ENCODE assay signal across 8 cellular contexts in the genomic region with DNA sequence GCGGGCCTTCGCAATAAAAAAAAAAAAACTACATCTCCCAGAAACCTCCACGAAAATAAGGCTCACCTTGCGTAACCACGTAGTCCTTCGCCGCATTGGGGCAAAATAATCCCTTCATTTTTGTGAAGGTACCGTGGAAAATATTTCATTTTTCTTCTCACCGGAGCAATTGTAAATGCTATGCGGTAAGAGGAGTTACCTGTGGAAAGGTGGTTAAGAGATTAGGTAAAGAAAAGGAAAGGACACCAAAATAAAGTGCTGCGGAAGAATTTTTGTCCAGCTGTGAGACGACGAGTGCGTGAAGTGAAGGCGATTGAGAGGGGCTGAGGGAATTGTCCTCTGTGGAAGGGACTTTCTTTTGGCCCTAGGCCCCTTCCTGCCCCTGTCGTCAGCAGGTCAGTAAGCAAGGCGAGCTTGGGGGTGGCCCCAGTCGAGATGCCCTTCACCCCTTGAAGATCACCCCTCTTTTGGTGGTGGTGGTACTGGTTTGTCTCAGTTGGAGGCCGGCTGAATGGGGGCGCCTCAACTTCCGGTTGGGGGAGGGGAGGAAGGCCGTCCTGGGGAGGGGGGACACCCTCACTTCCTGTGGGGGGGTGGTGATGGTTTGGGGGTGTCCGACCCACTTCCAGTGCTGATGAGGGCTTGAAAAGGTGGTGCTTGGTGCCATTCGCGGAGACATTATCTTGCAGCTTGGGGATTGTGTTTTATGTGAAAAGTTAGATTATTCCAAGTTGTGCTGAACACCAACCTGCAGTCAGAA.
A peak's percentile ranks its signal among the peaks of the same experiment; 100 is the strongest.
DNase-seq lines count a peak whose midpoint lies in the region; ATAC-seq and TF ChIP-seq lines count a peak whose summit lies in the region.

A gene (plus strand): TSS at position 279 of the 760 bp plus-strand sequence. CDS start 37,520 bp downstream, outside the sequence.

- ATAC-seq in HG02870 (IDR thresholded peaks at IDR 0.05; ENCODE audit: unreplicated experiment): peak; percentile 47

- TF ChIP-seq CTCF in GM13977 (IDR thresholded peaks at IDR 0.05; ENCODE audit: extremely low read depth, insufficient read depth, missing control alignments) (no peak), astrocyte of the cerebellum (IDR thresholded peaks at IDR 0.05; ENCODE audit: low read depth, low read length, missing control alignments) (no peak), retinal pigment epithelial cell (conservative IDR thresholded peaks at IDR 0.05; ENCODE audit: low read depth, low read length) (peak; percentile 0)

- in situ Hi-C loops in GM13977 (cut with MboI; ENCODE audit: low pct_unique_long_range_greater_than_20kb, low sequenced_read_pairs, unreplicated experiment) (no loop called here), astrocyte of the cerebellum (cut with HindIII; ENCODE audit: low sequenced_read_pairs) (loop anchor here (5.0 to 10.0 kb wide), 2 partner anchors 57 to 104 kb away; no protein-coding TSS in a partner anchor)

- peak; percentile 71 for DNase-seq in GM13977 (ENCODE audit: low spot score)
- DNase-seq in NCI-H1694 (lab: John Stamatoyannopoulos, UW): peak; percentile 43
- DNase-seq in T-helper 22 cell (ENCODE audit: low read depth): peak; percentile 22
- DNase-seq in astrocyte of the cerebellum (ENCODE audit: low read depth): peak; percentile 62
- DNase-seq in hippocampal formation (lab: John Stamatoyannopoulos, UW): peak; percentile 66 to 97
- peak; percentile 54 for DNase-seq in retinal pigment epithelial cell (ENCODE audit: low read depth)
- DNase-seq in NCI-H128 (lab: John Stamatoyannopoulos, UW; ENCODE audit: unreplicated experiment): no peak

- H3K4me3 ChIP-seq in astrocyte of the cerebellum (ENCODE audit: low read depth, low read length): peak within 1 kb of the TSS; percentile 88
- peak within 1 kb of the TSS; percentile 92 for H3K4me3 ChIP-seq in retinal pigment epithelial cell (ENCODE audit: low read length)
